ENCODE assay signal across 16 cellular contexts in the genomic region with DNA sequence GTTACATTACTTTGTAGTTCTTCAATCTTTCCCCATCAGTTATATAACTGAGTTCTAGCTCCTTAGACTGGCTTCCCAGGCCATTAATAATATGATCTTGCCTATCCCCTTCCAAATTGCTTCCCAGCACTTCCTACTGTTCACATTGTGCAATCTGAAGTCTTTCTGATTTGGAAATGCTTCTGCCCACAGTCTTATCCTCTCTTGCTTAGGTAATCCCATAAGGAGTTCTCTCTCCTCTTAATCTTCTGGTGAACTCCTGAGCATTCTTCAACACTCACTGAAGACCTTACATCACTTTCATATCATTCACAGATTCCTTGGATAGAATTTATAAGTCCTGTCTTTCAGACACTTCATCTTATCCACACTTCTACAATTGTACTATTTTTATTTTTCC.
DNase-seq lines count a peak whose midpoint lies in the region; ATAC-seq and TF ChIP-seq lines count a peak whose summit lies in the region.
"Had no signal": no experiment of that assay in that cellular context is flagged by ENCODE, and none has a peak within 500 bp of the region (broad histone marks: within the 10 kb centered on the region; RNA-seq: fewer than 3 reads in every experiment).

No MANE protein-coding gene starts in this region.

- H3K4me1 ChIP-seq in heart left ventricle (peaks cover 0 to 32% (median 15%) of the 10 kb centered on the region in 12 donors), gastroesophageal sphincter (peaks cover 3 to 33% (median 4%) of the 10 kb centered on the region in 3 donors), stomach smooth muscle (ENCODE audit: control insufficient read depth, insufficient read depth, low read length) (peaks cover 20% of the 10 kb centered on the region), SJCRH30 (no peaks in the 10 kb centered on the region), transverse colon (peaks cover 0 to 4% (median 0%) of the 10 kb centered on the region in 4 donors)

- TF ChIP-seq POLR2A in heart left ventricle (IDR thresholded peaks at IDR 0.05): no peak
- no peak for TF ChIP-seq POLR2A in gastroesophageal sphincter (IDR thresholded peaks at IDR 0.05)
- TF ChIP-seq POLR2A in transverse colon (IDR thresholded peaks at IDR 0.05): no peak

- no peak for TF ChIP-seq CTCF in heart left ventricle (IDR thresholded peaks at IDR 0.05)
- no peak for TF ChIP-seq CTCF in cardiac fibroblast (IDR thresholded peaks at IDR 0.05; ENCODE audit: low read depth, low read length)
- no peak for TF ChIP-seq CTCF in gastroesophageal sphincter (IDR thresholded peaks at IDR 0.05)
- no peak for TF ChIP-seq CTCF in transverse colon (IDR thresholded peaks at IDR 0.05)

- in situ Hi-C loops in transverse colon (cut with MboI; ENCODE audit: low pct_ligation_motif_present in 1 of 4, low pct_unique_long_range_greater_than_20kb in 1 of 4, low sequenced_read_pairs in 3 of 4): loop anchor here in 2 of 4 donors (25.0 kb wide), 1 partner anchor 741 kb away; no protein-coding TSS in a partner anchor

- no peak overlapping the region for H3K9ac ChIP-seq in stomach smooth muscle (ENCODE audit: low read length in 2 of 2)

- no peaks in the 10 kb centered on the region for H3K27me3 ChIP-seq in heart left ventricle
- H3K27me3 ChIP-seq in gastroesophageal sphincter: no peaks in the 10 kb centered on the region
- no peaks in the 10 kb centered on the region for H3K27me3 ChIP-seq in stomach smooth muscle (ENCODE audit: control insufficient read depth in 1 of 2, insufficient read depth in 2 of 2, low read length in 2 of 2)
- no peaks in the 10 kb centered on the region for H3K27me3 ChIP-seq in SJCRH30
- no peaks in the 10 kb centered on the region for H3K27me3 ChIP-seq in transverse colon

- H3K9me3 ChIP-seq in heart left ventricle (no peaks in the 10 kb centered on the region), gastroesophageal sphincter (no peaks in the 10 kb centered on the region), stomach smooth muscle (ENCODE audit: control insufficient read depth in 2 of 2, low read length in 2 of 2) (no peaks in the 10 kb centered on the region), SJCRH30 (replicated peaks) (no peaks in the 10 kb centered on the region), transverse colon (no peaks in the 10 kb centered on the region)

- H3K4me3 ChIP-seq in heart left ventricle (no peak overlapping the region), cardiac fibroblast (replicated peaks in 1 of 2; ENCODE audit: low read depth in 2 of 2, low read length in 2 of 2) (no peak overlapping the region), gastroesophageal sphincter (no peak overlapping the region), stomach smooth muscle (ENCODE audit: low read length in 2 of 2) (no peak overlapping the region), SJCRH30 (no peak overlapping the region), transverse colon (no peak overlapping the region)

- peak; percentile 28 to 83 for ATAC-seq in left cardiac atrium
- ATAC-seq in heart left ventricle: no peak
- ATAC-seq in gastroesophageal sphincter: peak; percentile 67
- ATAC-seq: HCT116 had no signal

- peak overlapping the region in 1 of 12 donors; percentile 70 for H3K27ac ChIP-seq in heart left ventricle
- peak overlapping the region in 1 of 4 donors; percentile 68 for H3K27ac ChIP-seq in gastroesophageal sphincter
- peak overlapping the region; percentile 73 for H3K27ac ChIP-seq in stomach smooth muscle (ENCODE audit: low read length)
- H3K27ac ChIP-seq in SJCRH30: no peak overlapping the region
- no peak overlapping the region for H3K27ac ChIP-seq in transverse colon
- H3K27ac ChIP-seq: RWPE1 had no signal

- H3K36me3 ChIP-seq in heart left ventricle (no peaks in the 10 kb centered on the region), gastroesophageal sphincter (no peaks in the 10 kb centered on the region), stomach smooth muscle (ENCODE audit: control insufficient read depth in 2 of 2, insufficient read depth in 2 of 2, low read length in 2 of 2) (no peaks in the 10 kb centered on the region), SJCRH30 (no peaks in the 10 kb centered on the region), transverse colon (no peaks in the 10 kb centered on the region)

- intact Hi-C loops in left cardiac atrium (cut with DNase I) (no loop called here), heart left ventricle (cut with DNase I) (no loop called here), transverse colon (cut with DNase I; ENCODE audit: low total_unique reads) (no loop called here)

- no peak for DNase-seq in left cardiac atrium
- no peak for DNase-seq in heart left ventricle
- DNase-seq in cardiac fibroblast (ENCODE audit: low read depth in 2 of 2): peak; percentile 12 to 65
- no peak for DNase-seq in SJCRH30
- DNase-seq in transverse colon: no peak
- DNase-seq in stimulated activated CD4-positive, alpha-beta T cell treated with anti-CD3 and anti-CD28 coated beads, Interleukin-15, amount 100 ng/mL, for 24 hours: no peak
- DNase-seq: CD4-positive, CD25-positive, alpha-beta regulatory T cell; DMS79 treated with DMSO at 0.1 percent for 48 hours; IMR-90; Kasumi-1; NCI-H1417 treated with DMSO at 0.1 percent for 48 hours; NCI-H2081 had no signal

- TF ChIP-seq EP300 in gastroesophageal sphincter (IDR thresholded peaks at IDR 0.05) (no peak), transverse colon (IDR thresholded peaks at IDR 0.05; ENCODE audit: low read depth) (no peak)

Comparison
In these comparisons a context has a peak if more than half of its experiments do, and no peak if none do; other contexts are left out.
1. ATAC-seq: peak in left cardiac atrium (2 of 2) and gastroesophageal sphincter (single experiment); none in heart left ventricle (0 of 4).
2. DNase-seq: peak in cardiac fibroblast (2 of 2); none in left cardiac atrium (single experiment), heart left ventricle (0 of 5), SJCRH30 (0 of 2), transverse colon (single experiment) and stimulated activated CD4-positive, alpha-beta T cell treated with anti-CD3 and anti-CD28 coated beads, Interleukin-15, amount 100 ng/mL, for 24 hours (single experiment).